38 cellular contexts compared by ENCODE assay signal in genomic region chr1:237566581-237566980, GRCh38.
"Had no signal": no experiment of that assay in that cellular context is flagged by ENCODE, and none has a peak within 500 bp of the region (broad histone marks: within the 10 kb centered on the region; RNA-seq: fewer than 3 reads in every experiment).

No MANE protein-coding gene starts in this region.

- H3K27ac Mint-ChIP-seq: activated B cell treated with CpG ODN at 0.5 μM for 24 hours; activated CD4-positive, alpha-beta memory T cell treated with anti-CD3 and anti-CD28 coated beads for 36 hours; activated CD8-positive, alpha-beta T cell treated with anti-CD3 and anti-CD28 coated beads for 36 hours; activated naive CD4-positive, alpha-beta T cell treated with anti-CD3 and anti-CD28 coated beads for 36 hours; activated naive CD4-positive, alpha-beta T cell treated with anti-CD3 and anti-CD28 coated beads, Interleukin-2, amount 50 U/mL, for 72 hours; activated naive CD8-positive, alpha-beta T cell treated with anti-CD3 and anti-CD28 coated beads for 36 hours; activated T-cell treated with anti-CD3 and anti-CD28 coated beads, Interleukin-2, amount 50 U/mL, for 72 hours; activated T-helper 1 cell treated with anti-CD3 and anti-CD28 coated beads, Interleukin-12 subunit alpha, Interleukin-12 subunit beta, Interleukin-2, Interleukin-4 antibody, amounts not matched to agents 30 ng/mL and 10 ng/mL and 1 ng/mL, durations not matched to agents 14 hours and 24 hours and 36 hours; activated T-helper 17 cell treated with anti-CD3 and anti-CD28 coated beads, Interleukin-2, amount 50 U/mL, for 72 hours; T-helper 1 cell treated with Interleukin-12 subunit alpha and Interleukin-12 subunit beta and Interleukin-4 antibody, amounts not matched to agents 30 μg/mL and 1 μg/mL, for 36 hours; T-helper 2 cell treated with Interferon-gamma antibody and Interleukin-4, amounts not matched to agents 5 μg/mL and 100 μg/mL, for 36 hours had no signal

- H3K4me3 ChIP-seq: adrenal gland, body of pancreas, breast epithelium had no signal

- H3K9me3 ChIP-seq: adrenal gland, body of pancreas, breast epithelium had no signal

- H3K36me3 Mint-ChIP-seq: activated CD4-positive, alpha-beta memory T cell treated with anti-CD3 and anti-CD28 coated beads for 36 hours; activated naive CD4-positive, alpha-beta T cell treated with anti-CD3 and anti-CD28 coated beads, Interleukin-2, amount 50 U/mL, for 72 hours; activated naive CD8-positive, alpha-beta T cell treated with anti-CD3 and anti-CD28 coated beads for 36 hours had no signal

- H3K27me3 Mint-ChIP-seq: activated B cell treated with CpG ODN at 0.5 μM for 24 hours had no signal

- H3K36me3 ChIP-seq: adrenal gland, brain microvascular endothelial cell, breast epithelium had no signal

- H3K4me1 Mint-ChIP-seq: activated B cell treated with CpG ODN at 0.5 μM for 24 hours; activated naive CD8-positive, alpha-beta T cell treated with anti-CD3 and anti-CD28 coated beads for 36 hours; activated T-helper 17 cell treated with anti-CD3 and anti-CD28 coated beads, Interleukin-2, amount 50 U/mL, for 72 hours; central memory CD8-positive, alpha-beta T cell had no signal

- H3K27me3 ChIP-seq: adrenal gland, body of pancreas, brain microvascular endothelial cell, breast epithelium had no signal

- H3K4me3 Mint-ChIP-seq: activated B cell treated with CpG ODN at 0.5 μM for 24 hours; activated CD4-positive, alpha-beta memory T cell treated with anti-CD3 and anti-CD28 coated beads for 36 hours; activated CD8-positive, alpha-beta T cell treated with anti-CD3 and anti-CD28 coated beads for 36 hours; activated naive CD4-positive, alpha-beta T cell treated with anti-CD3 and anti-CD28 coated beads for 36 hours; activated naive CD8-positive, alpha-beta T cell treated with anti-CD3 and anti-CD28 coated beads for 36 hours; activated T-cell treated with anti-CD3 and anti-CD28 coated beads, Interleukin-2, amount 50 U/mL, for 4 hours; activated T-cell treated with anti-CD3 and anti-CD28 coated beads, Interleukin-2, amount 50 U/mL, for 72 hours; activated T-helper 1 cell treated with anti-CD3 and anti-CD28 coated beads, Interleukin-12 subunit alpha, Interleukin-12 subunit beta, Interleukin-2, Interleukin-4 antibody, amounts not matched to agents 30 ng/mL and 10 ng/mL and 1 ng/mL, durations not matched to agents 14 hours and 24 hours and 36 hours; activated T-helper 17 cell treated with anti-CD3 and anti-CD28 coated beads, Interleukin-2, amount 50 U/mL, for 72 hours; central memory CD8-positive, alpha-beta T cell; T-helper 1 cell treated with Interleukin-12 subunit alpha and Interleukin-12 subunit beta and Interleukin-4 antibody, amounts not matched to agents 30 μg/mL and 1 μg/mL, for 36 hours; T-helper 2 cell treated with Interferon-gamma antibody and Interleukin-4, amounts not matched to agents 5 μg/mL and 100 μg/mL, for 36 hours had no signal

- DNase-seq: activated B cell treated with CpG ODN at 0.5 μM for 24 hours; activated CD4-positive, alpha-beta memory T cell treated with anti-CD3 and anti-CD28 coated beads for 36 hours; activated CD4-positive, alpha-beta T cell treated with anti-CD3 and anti-CD28 coated beads for 4 hours; activated CD4-positive, alpha-beta T cell treated with anti-CD3 and anti-CD28 coated beads, Interleukin-2, amount 50 U/mL, for 1 hour; activated CD4-positive, alpha-beta T cell treated with anti-CD3 and anti-CD28 coated beads, Interleukin-2, amount 50 U/mL, for 4 hours; activated CD4-positive, CD25-positive, alpha-beta regulatory T cell treated with anti-CD3 and anti-CD28 coated beads, Interleukin-2, amount 50 U/mL, for 72 hours; activated CD8-positive, alpha-beta memory T cell treated with anti-CD3 and anti-CD28 coated beads, Interleukin-2, amount 50 U/mL, for 4 hours; activated CD8-positive, alpha-beta T cell treated with anti-CD3 and anti-CD28 coated beads for 36 hours; activated effector memory CD4-positive, alpha-beta T cell treated with anti-CD3 and anti-CD28 coated beads, Interleukin-2, amount 50 U/mL, for 16 hours; activated gamma-delta T cell treated with Interleukin-2 at 50 U/mL for 16 hours; activated naive CD4-positive, alpha-beta T cell; activated naive CD4-positive, alpha-beta T cell treated with anti-CD3 and anti-CD28 coated beads for 36 hours; activated naive CD4-positive, alpha-beta T cell treated with anti-CD3 and anti-CD28 coated beads, Interleukin-2, amount 50 U/mL, for 16 hours; activated naive CD8-positive, alpha-beta T cell treated with anti-CD3 and anti-CD28 coated beads for 36 hours; activated T-cell treated with anti-CD3 and anti-CD28 coated beads for 4 hours; activated T-cell treated with anti-CD3 and anti-CD28 coated beads, Interleukin-2, amount 50 U/mL, for 1 hour; activated T-cell treated with anti-CD3 and anti-CD28 coated beads, Interleukin-2, amount 50 U/mL, for 4 hours; activated T-cell treated with anti-CD3 and anti-CD28 coated beads, Interleukin-2, amount 50 U/mL, for 72 hours; adrenal gland; amniotic stem cell; aorta; body of pancreas; brain microvascular endothelial cell; caudate nucleus; cerebellar nuclear complex; SW 1271; T-helper 1 cell; T-helper 2 cell; T-helper 9 cell had no signal

- H3K4me1 ChIP-seq: adrenal gland, body of pancreas, breast epithelium had no signal

- H3K9me3 Mint-ChIP-seq: activated B cell treated with CpG ODN at 0.5 μM for 24 hours; activated CD4-positive, alpha-beta memory T cell treated with anti-CD3 and anti-CD28 coated beads for 36 hours; activated CD8-positive, alpha-beta T cell treated with anti-CD3 and anti-CD28 coated beads for 36 hours; activated naive CD4-positive, alpha-beta T cell treated with anti-CD3 and anti-CD28 coated beads for 36 hours; activated naive CD4-positive, alpha-beta T cell treated with anti-CD3 and anti-CD28 coated beads, Interleukin-2, amount 50 U/mL, for 72 hours; activated naive CD8-positive, alpha-beta T cell treated with anti-CD3 and anti-CD28 coated beads for 36 hours; activated T-cell treated with anti-CD3 and anti-CD28 coated beads, Interleukin-2, amount 50 U/mL, for 4 hours; activated T-cell treated with anti-CD3 and anti-CD28 coated beads, Interleukin-2, amount 50 U/mL, for 72 hours; activated T-helper 1 cell treated with anti-CD3 and anti-CD28 coated beads, Interleukin-12 subunit alpha, Interleukin-12 subunit beta, Interleukin-2, Interleukin-4 antibody, amounts not matched to agents 30 ng/mL and 10 ng/mL and 1 ng/mL, durations not matched to agents 14 hours and 24 hours and 36 hours; activated T-helper 17 cell treated with anti-CD3 and anti-CD28 coated beads, Interleukin-2, amount 50 U/mL, for 72 hours; central memory CD8-positive, alpha-beta T cell; T-helper 1 cell treated with Interleukin-12 subunit alpha and Interleukin-12 subunit beta and Interleukin-4 antibody, amounts not matched to agents 30 μg/mL and 1 μg/mL, for 36 hours; T-helper 2 cell treated with Interferon-gamma antibody and Interleukin-4, amounts not matched to agents 5 μg/mL and 100 μg/mL, for 36 hours had no signal

- H3K27ac ChIP-seq: adrenal gland, body of pancreas, brain microvascular endothelial cell, breast epithelium, VCaP had no signal

- ATAC-seq: activated CD8-positive, alpha-beta T cell treated with anti-CD3 and anti-CD28 coated beads for 36 hours; activated naive CD4-positive, alpha-beta T cell treated with anti-CD3 and anti-CD28 coated beads, Interleukin-2, amount 50 U/mL, for 72 hours; activated T-cell treated with anti-CD3 and anti-CD28 coated beads, Interleukin-2, amount 50 U/mL, for 4 hours; activated T-cell treated with anti-CD3 and anti-CD28 coated beads, Interleukin-2, amount 50 U/mL, for 72 hours; activated T-helper 17 cell treated with anti-CD3 and anti-CD28 coated beads, Interleukin-2, amount 50 U/mL, for 72 hours; body of pancreas had no signal

- FAIRE-seq: astrocyte had no signal
